Comparison of ENCODE assay signal across 8 cellular contexts in the genomic region with DNA sequence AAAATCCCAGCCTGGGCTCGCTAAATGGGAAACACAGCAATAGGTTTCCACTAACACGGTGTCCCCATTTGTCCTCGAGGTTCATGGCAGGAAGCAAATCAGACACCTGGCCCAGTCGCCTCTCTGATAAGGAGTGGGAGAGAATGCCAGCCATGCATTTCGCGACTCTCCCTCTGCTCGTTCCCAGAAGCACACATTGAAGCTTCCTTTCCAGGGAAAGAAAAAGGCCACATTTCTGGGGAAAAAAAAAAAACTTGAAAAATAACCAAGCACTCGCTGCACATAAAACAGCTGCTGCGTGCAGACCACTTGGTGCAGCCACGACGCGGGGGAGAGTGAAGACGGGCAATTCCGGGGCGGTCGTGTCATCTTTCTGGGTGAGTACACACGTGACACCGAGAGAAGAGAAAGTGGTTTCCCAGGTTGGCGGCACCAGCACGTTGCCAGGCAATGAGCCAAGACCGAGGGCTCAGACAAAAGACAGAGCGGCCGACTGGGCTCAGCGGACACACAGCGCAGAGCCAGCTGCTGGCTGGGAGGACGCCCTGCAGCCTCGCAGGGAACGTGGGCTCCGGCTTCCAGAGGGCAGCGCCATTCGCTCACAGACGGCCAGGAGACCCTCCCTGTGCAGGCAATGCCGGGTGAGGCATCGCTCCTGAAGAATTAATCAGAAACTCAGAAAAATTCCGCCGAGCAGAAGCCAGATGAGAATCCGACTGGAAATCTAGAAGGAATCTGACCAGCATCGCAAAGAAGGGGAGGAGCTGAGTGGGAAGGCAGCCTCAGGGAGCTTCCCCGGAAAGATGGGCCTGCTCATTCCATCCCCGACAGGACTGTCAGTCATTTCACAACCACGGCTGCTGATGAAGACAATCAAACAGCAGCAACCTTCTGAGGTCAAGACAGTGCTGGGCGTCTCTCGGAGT.
DNase-seq lines count a peak whose midpoint lies in the region; ATAC-seq and TF ChIP-seq lines count a peak whose summit lies in the region.

No MANE protein-coding gene starts in this region.

- 22% methylated on average over 43 of the region's 43 CpGs for WGBS in urinary bladder

- no peaks in the 10 kb centered on the region for H3K4me1 ChIP-seq in urinary bladder (ENCODE audit: insufficient read depth)

- ATAC-seq in HG03571 (IDR thresholded peaks at IDR 0.05; ENCODE audit: unreplicated experiment), result peak; percentile 74
- ATAC-seq in natural killer cell, result peak in 2 of 3 donors; percentile 73 to 89
- ATAC-seq in GM21717 (IDR thresholded peaks at IDR 0.05; ENCODE audit: unreplicated experiment), result no peak

- H3K4me3 Mint-ChIP-seq in natural killer cell, result peak overlapping the region; percentile 75
- H3K4me3 Mint-ChIP-seq in osteocyte (ENCODE audit: unreplicated experiment), result no peak overlapping the region

- H3K36me3 Mint-ChIP-seq in natural killer cell, result no peaks in the 10 kb centered on the region
- H3K36me3 Mint-ChIP-seq in osteocyte (ENCODE audit: unreplicated experiment), result no peaks in the 10 kb centered on the region

- intact Hi-C loops in natural killer cell (cut with micrococcal nuclease), result no loop called here

- peaks cover 13 to 28% of the 10 kb centered on the region in 2 donors for H3K27me3 Mint-ChIP-seq in natural killer cell (ENCODE audit: low read depth in 2 of 2)
- peaks cover 10% of the 10 kb centered on the region for H3K27me3 Mint-ChIP-seq in osteocyte (ENCODE audit: unreplicated experiment)

- TF ChIP-seq CTCF in C4-2B (conservative IDR thresholded peaks at IDR 0.05) (no peak), epithelial cell of proximal tubule (conservative IDR thresholded peaks at IDR 0.05; ENCODE audit: low read depth, low read length) (peak; percentile 47), natural killer cell (IDR thresholded peaks at IDR 0.05) (no peak), osteocyte (IDR thresholded peaks at IDR 0.05) (no peak)

- peaks cover 0 to 2% of the 10 kb centered on the region in 2 donors for H3K9me3 Mint-ChIP-seq in natural killer cell
- H3K9me3 Mint-ChIP-seq in osteocyte (ENCODE audit: unreplicated experiment), result no peaks in the 10 kb centered on the region

- H3K4me3 ChIP-seq in epithelial cell of proximal tubule (ENCODE audit: low read depth, low read length), result peak overlapping the region; percentile 55
- peak overlapping the region; percentile 18 for H3K4me3 ChIP-seq in urinary bladder (ENCODE audit: low read depth, low read length)

- no peaks in the 10 kb centered on the region for H3K36me3 ChIP-seq in urinary bladder (ENCODE audit: insufficient read depth)

- H3K27ac ChIP-seq in C4-2B (peak overlapping the region; percentile 5; the same call in 1 of the 2 replicates), urinary bladder (ENCODE audit: low read depth) (no peak overlapping the region)

- DNase-seq in SW480 (ENCODE audit: low spot score), result peak; percentile 86
- peak; percentile 41 for DNase-seq in epithelial cell of proximal tubule (ENCODE audit: low read depth)
- no peak for DNase-seq in natural killer cell
- DNase-seq in osteocyte (ENCODE audit: extremely low spot score, unreplicated experiment), result no peak

- H3K4me1 Mint-ChIP-seq in natural killer cell (peaks cover 5 to 6% of the 10 kb centered on the region in 2 donors), osteocyte (ENCODE audit: unreplicated experiment) (peaks cover under 1% of the 10 kb centered on the region)

- no peak overlapping the region for H3K27ac Mint-ChIP-seq in natural killer cell
- no peak overlapping the region for H3K27ac Mint-ChIP-seq in osteocyte (ENCODE audit: unreplicated experiment)

Comparison
In these comparisons a context has a peak if more than half of its experiments do, and no peak if none do; other contexts are left out.
1. DNase-seq: peak in SW480 (single experiment) and epithelial cell of proximal tubule (single experiment); none in natural killer cell (single experiment) and osteocyte (single experiment).